ENCODE assay signal across 8 cellular contexts in genomic region chr3:52454938-52455282, GRCh38. TPM values are rescaled to one million over a fixed set of nuclear protein-coding genes. Genes with fewer than 3 reads are reported as not detected.
DNase-seq lines count a peak whose midpoint lies in the region; ATAC-seq and TF ChIP-seq lines count a peak whose summit lies in the region.

No MANE protein-coding gene starts in this region.

- peaks cover 22% of the 10 kb centered on the region for H3K36me3 ChIP-seq in SJCRH30

- H3K27me3 ChIP-seq in SJCRH30 = no peaks in the 10 kb centered on the region

- H3K9me3 ChIP-seq in SJCRH30 (replicated peaks) = no peaks in the 10 kb centered on the region

- ATAC-seq in GM21381 (IDR thresholded peaks at IDR 0.05; ENCODE audit: unreplicated experiment) (peak; percentile 7), HG02678 (IDR thresholded peaks at IDR 0.05; ENCODE audit: unreplicated experiment) (no peak)

- peaks cover 44% of the 10 kb centered on the region for H3K4me1 ChIP-seq in SJCRH30

- DNase-seq in SJCRH30 = no peak
- no peak for DNase-seq in foreskin fibroblast
- DNase-seq in NCI-H2107 (lab: John Stamatoyannopoulos, UW) = no peak
- no peak for DNase-seq in GM10266 (ENCODE audit: extremely low spot score)
- no peak for DNase-seq in 8988T

- no peak overlapping the region for H3K27ac ChIP-seq in SJCRH30
- peak overlapping the region; percentile 55 to 98 (median 93) for H3K27ac ChIP-seq in skin epidermis

- peak overlapping the region; percentile 100 for H3K4me3 ChIP-seq in SJCRH30
- peak overlapping the region; percentile 90 to 97 for H3K4me3 ChIP-seq in foreskin fibroblast (ENCODE audit: low read depth in 1 of 2, low read length in 2 of 2)
- peak overlapping the region; percentile 70 to 94 (median 88) for H3K4me3 ChIP-seq in skin epidermis

- TF ChIP-seq CTCF in foreskin fibroblast (IDR thresholded peaks at IDR 0.05; ENCODE audit: low read depth, low read length) = no peak
- no peak for TF ChIP-seq CTCF in GM10266 (IDR thresholded peaks at IDR 0.05; ENCODE audit: control insufficient read depth, insufficient read depth, low read depth, missing control alignments)

RNA-seq across cellular contexts. Expression of gene NISCH, which starts 0.5 kb away (rescaled TPM):
- 32.8 and 43.5 TPM in 2 replicates for total RNA-seq in SJCRH30 (2014; rRNA removed; shearing (Covaris generic))

RNA-seq across cellular contexts. Expression of gene TNNC1, which starts 1.1 kb away (rescaled TPM):
- total RNA-seq in SJCRH30 (2014; rRNA removed; shearing (Covaris generic)) = 8.5 and 10.5 TPM in 2 replicates

RNA-seq across cellular contexts. Expression of gene SEMA3G, which starts 10.0 kb away (rescaled TPM):
- 0.03 and 0.10 TPM in 2 replicates for total RNA-seq in SJCRH30 (2014; rRNA removed; shearing (Covaris generic))

RNA-seq across cellular contexts. Expression of gene STAB1, which starts 40.2 kb away (rescaled TPM):
- total RNA-seq in SJCRH30 (2014; rRNA removed; shearing (Covaris generic)) = not detected in 2 replicates

RNA-seq across cellular contexts. Expression of gene PHF7, which starts 44.5 kb away (rescaled TPM):
- total RNA-seq in SJCRH30 (2014; rRNA removed; shearing (Covaris generic)) = 4.8 and 5.7 TPM in 2 replicates
